ENCODE assay signal across 17 cellular contexts in the genomic region with DNA sequence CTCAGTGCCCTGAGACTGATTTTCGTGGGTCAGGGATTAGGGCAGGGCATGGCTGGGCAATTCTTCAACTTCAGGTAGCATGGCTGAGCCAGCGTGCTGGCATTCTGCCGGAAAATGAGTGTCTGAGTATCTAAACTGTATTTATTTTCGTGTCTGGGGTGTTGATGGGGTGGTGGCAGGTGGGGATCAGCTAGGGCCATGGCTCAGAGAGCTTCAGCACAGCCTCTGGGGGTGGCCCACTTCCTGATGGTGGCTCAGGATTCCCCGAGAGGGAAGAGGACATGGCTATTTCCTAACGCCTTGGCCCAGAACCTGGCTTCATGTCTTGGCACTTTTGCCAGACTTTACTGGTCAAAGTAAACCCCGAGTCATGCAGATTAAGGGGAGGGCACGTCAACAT.
DNase-seq lines count a peak whose midpoint lies in the region; ATAC-seq and TF ChIP-seq lines count a peak whose summit lies in the region.
"Had no signal": no experiment of that assay in that cellular context is flagged by ENCODE, and none has a peak within 500 bp of the region (broad histone marks: within the 10 kb centered on the region; RNA-seq: fewer than 3 reads in every experiment).

No MANE protein-coding gene starts in this region.

- no peaks in the 10 kb centered on the region for H3K36me3 Mint-ChIP-seq in chondrocyte (ENCODE audit: low read depth)
- H3K36me3 Mint-ChIP-seq: CD14-positive monocyte; CD8-positive, alpha-beta T cell had no signal

- H3K4me1 ChIP-seq in right cardiac atrium (ENCODE audit: control insufficient read depth, insufficient read depth, low read length) (peaks cover 4% of the 10 kb centered on the region), psoas muscle (no peaks in the 10 kb centered on the region)

- DNase-seq in cardiac septum (ENCODE audit: low spot score), result peak; percentile 31
- no peak for DNase-seq in right cardiac atrium
- peak; percentile 50 for DNase-seq in chondrocyte (ENCODE audit: low spot score)
- no peak for DNase-seq in psoas muscle
- DNase-seq in DMS53 (lab: John Stamatoyannopoulos, UW), result no peak
- DNase-seq in GM10248 (ENCODE audit: extremely low spot score), result no peak
- DNase-seq: 8988T; CD8-positive, alpha-beta T cell; COR-L47; DMS153; DND-41; GDM1 had no signal

- TF ChIP-seq CTCF in chondrocyte (IDR thresholded peaks at IDR 0.05), result no peak
- TF ChIP-seq CTCF in psoas muscle (IDR thresholded peaks at IDR 0.05), result no peak
- no peak for TF ChIP-seq CTCF in GM10248 (IDR thresholded peaks at IDR 0.05; ENCODE audit: control extremely low read depth, extremely low read depth, low read depth, missing control alignments)

- intact Hi-C loops in cardiac septum (cut with DNase I), result no loop called here
- intact Hi-C loops in right cardiac atrium (cut with DNase I), result no loop called here
- intact Hi-C loops in psoas muscle (cut with DNase I), result no loop called here

- no peak for ATAC-seq in right cardiac atrium
- ATAC-seq in psoas muscle, result peak in 3 of 4 donors; percentile 51 to 83 (median 75)
- no peak for ATAC-seq in GM21717 (IDR thresholded peaks at IDR 0.05; ENCODE audit: unreplicated experiment)
- ATAC-seq: CD8-positive, alpha-beta T cell; HCT116 had no signal

- peaks cover 7% of the 10 kb centered on the region for H3K27me3 Mint-ChIP-seq in chondrocyte (ENCODE audit: low read depth)

- CTCF ChIA-PET in GM10248 (lab: Yijun Ruan, JAX), result interaction anchor here (0.8 kb wide), 1 partner anchor 33 kb away, joined by 5 read pairs; no protein-coding TSS in a partner anchor

- H3K4me3 ChIP-seq in right cardiac atrium (ENCODE audit: low read length) (no peak overlapping the region), psoas muscle (no peak overlapping the region)
- H3K4me3 ChIP-seq: GM23248 had no signal

- no peak overlapping the region for H3K27ac Mint-ChIP-seq in chondrocyte (ENCODE audit: unreplicated experiment)
- H3K27ac Mint-ChIP-seq: CD8-positive, alpha-beta T cell had no signal

- POLR2A ChIA-PET in GM10248 (lab: Yijun Ruan, JAX), result no interaction called here

- H3K27ac ChIP-seq in right cardiac atrium (ENCODE audit: low read length) (no peak overlapping the region), psoas muscle (no peak overlapping the region)
- H3K27ac ChIP-seq: GM23248, HL-60 had no signal

- 86% methylated on average over 8 of the region's 8 CpGs for WGBS in right cardiac atrium
- 56 to 84% (median 61%) methylated on average over 8 of the region's 8 CpGs for WGBS in psoas muscle, 3 donors

- H3K27me3 ChIP-seq in right cardiac atrium (ENCODE audit: control insufficient read depth, insufficient read depth) (no peaks in the 10 kb centered on the region), psoas muscle (ENCODE audit: insufficient read depth in 3 of 3, low read length in 2 of 3) (no peaks in the 10 kb centered on the region)

- H3K4me3 Mint-ChIP-seq in chondrocyte (ENCODE audit: unreplicated experiment), result no peak overlapping the region
- H3K4me3 Mint-ChIP-seq: CD14-positive monocyte; CD8-positive, alpha-beta T cell had no signal

- H3K4me1 Mint-ChIP-seq in chondrocyte (ENCODE audit: low read depth), result peaks cover 4% of the 10 kb centered on the region
- H3K4me1 Mint-ChIP-seq: CD14-positive monocyte had no signal

- no peaks in the 10 kb centered on the region for H3K36me3 ChIP-seq in psoas muscle (ENCODE audit: insufficient read depth in 1 of 2, low read depth in 1 of 2)

- H3K9me3 Mint-ChIP-seq in chondrocyte (ENCODE audit: low read depth), result no peaks in the 10 kb centered on the region
- H3K9me3 Mint-ChIP-seq: CD14-positive monocyte; CD8-positive, alpha-beta T cell had no signal

- H3K9me3 ChIP-seq in right cardiac atrium (ENCODE audit: control insufficient read depth, low read length), result no peaks in the 10 kb centered on the region
- no peaks in the 10 kb centered on the region for H3K9me3 ChIP-seq in psoas muscle

Comparison
In these comparisons a context has a peak if more than half of its experiments do, and no peak if none do; other contexts are left out.
1. DNase-seq: peak in cardiac septum (single experiment) and chondrocyte (single experiment); none in right cardiac atrium (0 of 3), psoas muscle (0 of 2), DMS53 (single experiment) and GM10248 (single experiment).
2. ATAC-seq: peak in psoas muscle (3 of 4); none in right cardiac atrium (0 of 2) and GM21717 (single experiment).